In genomic region chr20:46272389-46273047, GRCh38 we compare ENCODE assay signal across 29 cellular contexts. TPM values are rescaled to one million over a fixed set of nuclear protein-coding genes. Genes with fewer than 3 reads are reported as not detected.
"Had no signal": no experiment of that assay in that cellular context is flagged by ENCODE, and none has a peak within 500 bp of the region (broad histone marks: within the 10 kb centered on the region; RNA-seq: fewer than 3 reads in every experiment).

No MANE protein-coding gene starts in this region.

- H3K27ac ChIP-seq: left lung, lower lobe of right lung, neural progenitor cell, neutrophil, parathyroid adenoma, psoas muscle, right lobe of liver, tibial nerve, upper lobe of left lung, vagina had no signal

- DNase-seq: hippocampal formation; kidney; left colon; left lung; lower lobe of right lung; mammary epithelial cell; mesendoderm; naive B cell; natural killer cell; nephron progenitor cell; occipital lobe; psoas muscle; right lobe of liver; stimulated activated CD4-positive, alpha-beta T cell treated with anti-CD3 and anti-CD28 coated beads, Interleukin-1b, Interleukin-23, amount 100 ng/mL, for 48 hours; stimulated activated CD4-positive, alpha-beta T cell treated with anti-CD3 and anti-CD28 coated beads, Interleukin-2, amount 100 ng/mL, for 48 hours; stimulated activated CD4-positive, alpha-beta T cell treated with anti-CD3 and anti-CD28 coated beads, Interleukin-4, amount 100 ng/mL, for 4 hours; stimulated activated CD8-positive, alpha-beta memory T cell treated with anti-CD3 and anti-CD28 coated beads, Interleukin-4, amount 100 ng/mL, for 48 hours; stimulated activated naive CD4-positive, alpha-beta T cell treated with Interleukin-2 at 50 U/mL for 16 hours; stimulated activated naive CD8-positive, alpha-beta T cell treated with anti-CD3 and anti-CD28 coated beads, Interleukin-15, amount 100 ng/mL, for 72 hours; upper lobe of left lung had no signal

- H3K9me3 ChIP-seq: lower lobe of right lung, neutrophil, psoas muscle, right lobe of liver, vagina had no signal

- H3K4me3 ChIP-seq: left lung, lower lobe of right lung, neural progenitor cell, psoas muscle, right lobe of liver, smooth muscle cell, tibial nerve, upper lobe of left lung, vagina had no signal

- H3K4me1 ChIP-seq: left lung, lower lobe of right lung, psoas muscle, right lobe of liver, tibial nerve, upper lobe of left lung, vagina had no signal

- H3K36me3 ChIP-seq: left lung, lower lobe of right lung, neural progenitor cell, neutrophil, right lobe of liver, tibial nerve, upper lobe of left lung, vagina had no signal

RNA-seq across cellular contexts. Expression of gene CDH22, which starts 35.8 kb away (rescaled TPM):
- total RNA-seq: liver, mammary epithelial cell, mononuclear cell, natural killer cell, osteocyte, right lobe of liver, smooth muscle cell had no signal
